Comparison of ENCODE assay signal across 1 cellular context in the genomic region with DNA sequence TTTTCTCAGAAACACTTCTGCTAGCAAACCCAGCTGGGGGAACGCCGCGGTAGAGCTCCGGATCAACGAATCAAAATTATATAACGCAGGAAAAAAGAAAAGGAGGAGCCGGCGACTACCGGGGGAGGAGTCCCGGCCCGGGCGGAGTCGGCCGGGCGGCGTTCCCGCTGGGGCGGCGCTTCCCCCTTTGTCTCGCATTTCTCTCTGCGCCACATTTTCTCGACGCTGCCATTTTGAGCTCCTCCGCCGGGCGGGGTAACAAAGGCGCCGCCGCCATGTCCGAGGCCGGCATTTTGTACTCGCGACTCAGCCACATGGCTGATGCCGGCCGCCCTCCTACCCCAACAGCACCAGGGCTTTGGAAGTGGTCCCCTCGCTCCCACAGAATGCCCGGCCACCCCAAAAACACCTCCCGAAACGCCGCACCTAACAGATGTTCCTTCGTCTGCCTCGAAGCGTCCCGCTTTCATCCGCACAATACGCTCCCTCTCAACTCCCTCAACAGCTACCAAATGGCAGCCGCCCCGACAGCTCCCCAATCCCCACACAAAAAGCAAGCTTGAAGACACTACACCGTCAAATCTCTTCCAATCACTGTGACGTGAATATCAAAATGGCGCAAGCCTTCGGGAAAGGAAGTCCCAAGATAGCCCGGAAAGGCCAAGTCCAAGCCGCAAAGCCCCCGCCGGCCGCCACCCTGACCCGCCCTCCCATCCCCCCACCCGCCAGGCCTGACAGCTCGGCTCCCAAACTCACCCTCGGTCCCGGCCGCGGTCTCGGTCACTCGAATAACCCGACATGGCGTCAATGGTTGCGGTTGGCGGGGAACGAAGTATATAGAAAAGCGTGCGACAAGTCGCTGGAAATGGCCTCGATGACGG.
TF ChIP-seq lines count a peak whose summit lies in the region.

No MANE protein-coding gene starts in this region.

TF ChIP-seq in GM12878, 131 proteins besides CTCF, POLR2A, EP300 and RAD21 (continued from another document):
- no peak for TF ChIP-seq ZNF274 (IDR thresholded peaks at IDR 0.05; ENCODE audit: insufficient read depth, insufficient read length)
- TF ChIP-seq STAT3 (IDR thresholded peaks at IDR 0.05; ENCODE audit: low read depth, low read length), result no peak
- TF ChIP-seq, protein P1, sequence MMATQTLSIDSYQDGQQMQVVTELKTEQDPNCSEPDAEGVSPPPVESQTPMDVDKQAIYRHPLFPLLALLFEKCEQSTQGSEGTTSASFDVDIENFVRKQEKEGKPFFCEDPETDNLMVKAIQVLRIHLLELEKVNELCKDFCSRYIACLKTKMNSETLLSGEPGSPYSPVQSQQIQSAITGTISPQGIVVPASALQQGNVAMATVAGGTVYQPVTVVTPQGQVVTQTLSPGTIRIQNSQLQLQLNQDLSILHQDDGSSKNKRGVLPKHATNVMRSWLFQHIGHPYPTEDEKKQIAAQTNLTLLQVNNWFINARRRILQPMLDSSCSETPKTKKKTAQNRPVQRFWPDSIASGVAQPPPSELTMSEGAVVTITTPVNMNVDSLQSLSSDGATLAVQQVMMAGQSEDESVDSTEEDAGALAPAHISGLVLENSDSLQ (IDR thresholded peaks at IDR 0.05), result peak; percentile 46; the same call in 1 of the 2 replicates
- TF ChIP-seq E4F1 (IDR thresholded peaks at IDR 0.05; ENCODE audit: borderline replicate concordance, partially characterized antibody), result no peak
- TF ChIP-seq TCF7 (IDR thresholded peaks at IDR 0.05; ENCODE audit: borderline replicate concordance), result no peak
- TF ChIP-seq, protein P2, sequence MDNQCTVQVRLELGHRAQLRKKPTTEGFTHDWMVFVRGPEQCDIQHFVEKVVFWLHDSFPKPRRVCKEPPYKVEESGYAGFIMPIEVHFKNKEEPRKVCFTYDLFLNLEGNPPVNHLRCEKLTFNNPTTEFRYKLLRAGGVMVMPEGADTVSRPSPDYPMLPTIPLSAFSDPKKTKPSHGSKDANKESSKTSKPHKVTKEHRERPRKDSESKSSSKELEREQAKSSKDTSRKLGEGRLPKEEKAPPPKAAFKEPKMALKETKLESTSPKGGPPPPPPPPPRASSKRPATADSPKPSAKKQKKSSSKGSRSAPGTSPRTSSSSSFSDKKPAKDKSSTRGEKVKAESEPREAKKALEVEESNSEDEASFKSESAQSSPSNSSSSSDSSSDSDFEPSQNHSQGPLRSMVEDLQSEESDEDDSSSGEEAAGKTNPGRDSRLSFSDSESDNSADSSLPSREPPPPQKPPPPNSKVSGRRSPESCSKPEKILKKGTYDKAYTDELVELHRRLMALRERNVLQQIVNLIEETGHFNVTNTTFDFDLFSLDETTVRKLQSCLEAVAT (IDR thresholded peaks at IDR 0.05), result peak; percentile 96; the same call in 1 of the 2 replicates
- no peak for TF ChIP-seq RBBP5 (conservative IDR thresholded peaks at IDR 0.05)
- TF ChIP-seq CUX1 (IDR thresholded peaks at IDR 0.05; ENCODE audit: insufficient replicate concordance, low read depth, low read length), result no peak
- no peak for TF ChIP-seq CEBPB (IDR thresholded peaks at IDR 0.05; ENCODE audit: borderline replicate concordance in 1 of 2, low read depth in 2 of 2, low read length in 2 of 2)
- no peak for TF ChIP-seq E2F4 (IDR thresholded peaks at IDR 0.05; ENCODE audit: low read depth, low read length)
- TF ChIP-seq, protein P3, sequence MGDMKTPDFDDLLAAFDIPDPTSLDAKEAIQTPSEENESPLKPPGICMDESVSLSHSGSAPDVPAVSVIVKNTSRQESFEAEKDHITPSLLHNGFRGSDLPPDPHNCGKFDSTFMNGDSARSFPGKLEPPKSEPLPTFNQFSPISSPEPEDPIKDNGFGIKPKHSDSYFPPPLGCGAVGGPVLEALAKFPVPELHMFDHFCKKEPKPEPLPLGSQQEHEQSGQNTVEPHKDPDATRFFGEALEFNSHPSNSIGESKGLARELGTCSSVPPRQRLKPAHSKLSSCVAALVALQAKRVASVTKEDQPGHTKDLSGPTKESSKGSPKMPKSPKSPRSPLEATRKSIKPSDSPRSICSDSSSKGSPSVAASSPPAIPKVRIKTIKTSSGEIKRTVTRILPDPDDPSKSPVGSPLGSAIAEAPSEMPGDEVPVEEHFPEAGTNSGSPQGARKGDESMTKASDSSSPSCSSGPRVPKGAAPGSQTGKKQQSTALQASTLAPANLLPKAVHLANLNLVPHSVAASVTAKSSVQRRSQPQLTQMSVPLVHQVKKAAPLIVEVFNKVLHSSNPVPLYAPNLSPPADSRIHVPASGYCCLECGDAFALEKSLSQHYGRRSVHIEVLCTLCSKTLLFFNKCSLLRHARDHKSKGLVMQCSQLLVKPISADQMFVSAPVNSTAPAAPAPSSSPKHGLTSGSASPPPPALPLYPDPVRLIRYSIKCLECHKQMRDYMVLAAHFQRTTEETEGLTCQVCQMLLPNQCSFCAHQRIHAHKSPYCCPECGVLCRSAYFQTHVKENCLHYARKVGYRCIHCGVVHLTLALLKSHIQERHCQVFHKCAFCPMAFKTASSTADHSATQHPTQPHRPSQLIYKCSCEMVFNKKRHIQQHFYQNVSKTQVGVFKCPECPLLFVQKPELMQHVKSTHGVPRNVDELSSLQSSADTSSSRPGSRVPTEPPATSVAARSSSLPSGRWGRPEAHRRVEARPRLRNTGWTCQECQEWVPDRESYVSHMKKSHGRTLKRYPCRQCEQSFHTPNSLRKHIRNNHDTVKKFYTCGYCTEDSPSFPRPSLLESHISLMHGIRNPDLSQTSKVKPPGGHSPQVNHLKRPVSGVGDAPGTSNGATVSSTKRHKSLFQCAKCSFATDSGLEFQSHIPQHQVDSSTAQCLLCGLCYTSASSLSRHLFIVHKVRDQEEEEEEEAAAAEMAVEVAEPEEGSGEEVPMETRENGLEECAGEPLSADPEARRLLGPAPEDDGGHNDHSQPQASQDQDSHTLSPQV (IDR thresholded peaks at IDR 0.05), result no peak
